30 cellular contexts compared by ENCODE assay signal in genomic region chr14:54207075-54207474, GRCh38.
A peak's percentile ranks its signal among the peaks of the same experiment; 100 is the strongest.
DNase-seq lines count a peak whose midpoint lies in the region; ATAC-seq and TF ChIP-seq lines count a peak whose summit lies in the region.
"Had no signal": no experiment of that assay in that cellular context is flagged by ENCODE, and none has a peak within 500 bp of the region (broad histone marks: within the 10 kb centered on the region; RNA-seq: fewer than 3 reads in every experiment).

No MANE protein-coding gene starts in this region.

- no peaks in the 10 kb centered on the region for H3K36me3 Mint-ChIP-seq in endodermal cell (ENCODE audit: low read depth)
- H3K36me3 Mint-ChIP-seq: brain; CD8-positive, alpha-beta memory T cell had no signal

- H3K4me1 Mint-ChIP-seq in endodermal cell: peaks cover 18% of the 10 kb centered on the region
- H3K4me1 Mint-ChIP-seq: activated naive CD8-positive, alpha-beta T cell treated with anti-CD3 and anti-CD28 coated beads, Interleukin-2, amount 50 U/mL, for 24 hours; CD8-positive, alpha-beta memory T cell had no signal

- H3K9ac ChIP-seq in mesenchymal stem cell (ENCODE audit: low read length) (peak overlapping the region; percentile 56), endodermal cell (ENCODE audit: extremely low read depth, low read length, poor library complexity, severe bottlenecking) (no peak overlapping the region)
- H3K9ac ChIP-seq: parathyroid adenoma had no signal

- H3K36me3 ChIP-seq in mesenchymal stem cell (ENCODE audit: control insufficient read depth in 1 of 2, insufficient read depth in 2 of 2, low read depth in 1 of 2, low read length in 2 of 2): no peaks in the 10 kb centered on the region
- no peaks in the 10 kb centered on the region for H3K36me3 ChIP-seq in endodermal cell (ENCODE audit: control insufficient read depth, insufficient read depth, low read length)
- H3K36me3 ChIP-seq: BE2C, esophagus muscularis mucosa, HAP-1, lower lobe of right lung, transverse colon had no signal

- H2BK12ac ChIP-seq in mesenchymal stem cell (ENCODE audit: low read length in 2 of 2): no peak overlapping the region

- H3K9me3 ChIP-seq in mesenchymal stem cell (ENCODE audit: control insufficient read depth, low read length): no peaks in the 10 kb centered on the region
- H3K9me3 ChIP-seq in endodermal cell (ENCODE audit: control insufficient read depth, low read length): peaks cover 13% of the 10 kb centered on the region
- H3K9me3 ChIP-seq: BE2C, esophagus muscularis mucosa, HAP-1, lower lobe of right lung, transverse colon had no signal

- no peak overlapping the region for H3K4me2 ChIP-seq in mesenchymal stem cell (ENCODE audit: low read length, poor library complexity, severe bottlenecking)
- H3K4me2 ChIP-seq: smooth muscle cell had no signal

- H3K27me3 ChIP-seq in mesenchymal stem cell (ENCODE audit: control insufficient read depth in 1 of 2, insufficient read depth in 1 of 2, low read length in 2 of 2) (no peaks in the 10 kb centered on the region), endodermal cell (ENCODE audit: control insufficient read depth, insufficient read depth, low read length, poor library complexity, severe bottlenecking) (no peaks in the 10 kb centered on the region)
- H3K27me3 ChIP-seq: BE2C, esophagus muscularis mucosa, transverse colon had no signal

- H3K27ac ChIP-seq in mesenchymal stem cell (ENCODE audit: low read length, poor library complexity, severe bottlenecking): peak overlapping the region; percentile 8
- no peak overlapping the region for H3K27ac ChIP-seq in endodermal cell (ENCODE audit: low read depth, low read length)
- H3K27ac ChIP-seq: coronary artery, esophagus muscularis mucosa, lower lobe of right lung, parathyroid adenoma, transverse colon had no signal

- DNase-seq in EL: peak; percentile 56
- peak; percentile 40 for DNase-seq in RPMI7951 (ENCODE audit: low read depth)
- DNase-seq in choroid plexus epithelial cell (ENCODE audit: low read depth): peak; percentile 58
- peak; percentile 30 for DNase-seq in mesenchymal stem cell
- no peak for DNase-seq in stimulated activated CD4-positive, alpha-beta T cell treated with anti-CD3 and anti-CD28 coated beads, Interleukin-2, amount 100 ng/mL, for 48 hours
- no peak for DNase-seq in Right ventricle myocardium superior
- no peak for DNase-seq in endodermal cell
- DNase-seq: activated CD4-positive, alpha-beta T cell treated with anti-CD3 and anti-CD28 coated beads for 48 hours; activated CD8-positive, alpha-beta memory T cell treated with anti-CD3 and anti-CD28 coated beads for 24 hours; activated gamma-delta T cell; activated naive CD8-positive, alpha-beta T cell treated with anti-CD3 and anti-CD28 coated beads, Interleukin-2, amount 50 U/mL, for 24 hours; BE2C; CD8-positive, alpha-beta memory T cell; effector memory CD4-positive, alpha-beta T cell; GF-D8; islet precursor cell; Kasumi-1; lower lobe of right lung; NCI-H524 treated with DMSO at 0.1 percent for 48 hours; nephron progenitor cell; SHP77; transverse colon had no signal

- no peak overlapping the region for H2AK5ac ChIP-seq in mesenchymal stem cell (ENCODE audit: low read length, severe bottlenecking)

- TF ChIP-seq CTCF in choroid plexus epithelial cell (conservative IDR thresholded peaks at IDR 0.05; ENCODE audit: low read depth, low read length) (no peak), endodermal cell (conservative IDR thresholded peaks at IDR 0.05) (no peak)

- ATAC-seq in Right ventricle myocardium superior (ENCODE audit: poor library complexity): no peak
- ATAC-seq in HG02970 (IDR thresholded peaks at IDR 0.05; ENCODE audit: low FRiP score, unreplicated experiment): no peak
- ATAC-seq: activated naive CD8-positive, alpha-beta T cell treated with anti-CD3 and anti-CD28 coated beads, Interleukin-2, amount 50 U/mL, for 24 hours; HepG2 had no signal

- H3K4me3 ChIP-seq in choroid plexus epithelial cell (ENCODE audit: low read depth, low read length): no peak overlapping the region
- no peak overlapping the region for H3K4me3 ChIP-seq in mesenchymal stem cell (ENCODE audit: insufficient read depth in 1 of 2, low read depth in 1 of 2, low read length in 2 of 2)
- H3K4me3 ChIP-seq in endodermal cell (ENCODE audit: low read length): no peak overlapping the region
- H3K4me3 ChIP-seq: coronary artery, esophagus muscularis mucosa, HAP-1, lower lobe of right lung, smooth muscle cell, transverse colon had no signal

- no peak overlapping the region for H4K8ac ChIP-seq in mesenchymal stem cell (ENCODE audit: low read length)

- H3K14ac ChIP-seq in mesenchymal stem cell (ENCODE audit: low read length in 2 of 2): no peak overlapping the region

- H3K9me3 Mint-ChIP-seq in endodermal cell: peaks cover 19% of the 10 kb centered on the region
- H3K9me3 Mint-ChIP-seq: activated naive CD8-positive, alpha-beta T cell treated with anti-CD3 and anti-CD28 coated beads, Interleukin-2, amount 50 U/mL, for 24 hours had no signal

- no peaks in the 10 kb centered on the region for H3K79me1 ChIP-seq in mesenchymal stem cell (replicated peaks; ENCODE audit: low read length, poor library complexity, severe bottlenecking)

- H3K23ac ChIP-seq in mesenchymal stem cell (ENCODE audit: low read length in 2 of 2): no peak overlapping the region

- H3K4me1 ChIP-seq in mesenchymal stem cell (ENCODE audit: control insufficient read depth, insufficient read depth, low read depth, low read length) (peaks cover 3% of the 10 kb centered on the region), endodermal cell (ENCODE audit: control insufficient read depth, insufficient read depth, low read length) (no peaks in the 10 kb centered on the region)
- H3K4me1 ChIP-seq: BE2C, HAP-1, lower lobe of right lung, parathyroid adenoma, transverse colon had no signal

- no peak overlapping the region for H2BK5ac ChIP-seq in mesenchymal stem cell (ENCODE audit: low read depth, low read length, poor library complexity, severe bottlenecking)

- peaks cover 6% of the 10 kb centered on the region for H3K27me3 Mint-ChIP-seq in endodermal cell (ENCODE audit: insufficient read depth)

- H3K27ac Mint-ChIP-seq in endodermal cell: no peak overlapping the region
- H3K27ac Mint-ChIP-seq: activated naive CD8-positive, alpha-beta T cell treated with anti-CD3 and anti-CD28 coated beads, Interleukin-2, amount 50 U/mL, for 24 hours; CD8-positive, alpha-beta memory T cell had no signal

- H3K4ac ChIP-seq in mesenchymal stem cell (ENCODE audit: low read depth in 1 of 2, low read length in 2 of 2): no peak overlapping the region

- no peak overlapping the region for H2BK15ac ChIP-seq in mesenchymal stem cell (ENCODE audit: low read depth, poor library complexity, severe bottlenecking)

- no peak overlapping the region for H2BK120ac ChIP-seq in mesenchymal stem cell (ENCODE audit: low read depth, low read length)

- no peak overlapping the region for H3K4me3 Mint-ChIP-seq in endodermal cell
- H3K4me3 Mint-ChIP-seq: activated naive CD8-positive, alpha-beta T cell treated with anti-CD3 and anti-CD28 coated beads, Interleukin-2, amount 50 U/mL, for 24 hours; brain; CD8-positive, alpha-beta memory T cell; nephron progenitor cell had no signal

- no peak overlapping the region for H3K18ac ChIP-seq in mesenchymal stem cell (ENCODE audit: low read depth in 1 of 2, low read length in 2 of 2)

- WGBS in mesenchymal stem cell: 58% methylated on average over 1 of the region's 2 CpGs
- 88 to 100% methylated on average over 1 to 2 of the region's 2 CpGs for WGBS in endodermal cell (ENCODE audit: insufficient coverage in 1 of 2, insufficient read length in 1 of 2), 2 experiments

- intact Hi-C loops in Right ventricle myocardium superior (cut with DNase I): no loop called here

- H4K91ac ChIP-seq in mesenchymal stem cell (ENCODE audit: low read length): no peak overlapping the region

- H2AFZ ChIP-seq in mesenchymal stem cell (ENCODE audit: low read depth, low read length): no peak overlapping the region
- H2AFZ ChIP-seq: parathyroid adenoma had no signal

Comparison
In these comparisons a context has a peak if more than half of its experiments do, and no peak if none do; other contexts are left out.
1. DNase-seq: peak in EL (single experiment), RPMI7951 (single experiment), choroid plexus epithelial cell (single experiment) and mesenchymal stem cell (single experiment); none in stimulated activated CD4-positive, alpha-beta T cell treated with anti-CD3 and anti-CD28 coated beads, Interleukin-2, amount 100 ng/mL, for 48 hours (0 of 2), Right ventricle myocardium superior (single experiment) and endodermal cell (single experiment).